In the genomic region with DNA sequence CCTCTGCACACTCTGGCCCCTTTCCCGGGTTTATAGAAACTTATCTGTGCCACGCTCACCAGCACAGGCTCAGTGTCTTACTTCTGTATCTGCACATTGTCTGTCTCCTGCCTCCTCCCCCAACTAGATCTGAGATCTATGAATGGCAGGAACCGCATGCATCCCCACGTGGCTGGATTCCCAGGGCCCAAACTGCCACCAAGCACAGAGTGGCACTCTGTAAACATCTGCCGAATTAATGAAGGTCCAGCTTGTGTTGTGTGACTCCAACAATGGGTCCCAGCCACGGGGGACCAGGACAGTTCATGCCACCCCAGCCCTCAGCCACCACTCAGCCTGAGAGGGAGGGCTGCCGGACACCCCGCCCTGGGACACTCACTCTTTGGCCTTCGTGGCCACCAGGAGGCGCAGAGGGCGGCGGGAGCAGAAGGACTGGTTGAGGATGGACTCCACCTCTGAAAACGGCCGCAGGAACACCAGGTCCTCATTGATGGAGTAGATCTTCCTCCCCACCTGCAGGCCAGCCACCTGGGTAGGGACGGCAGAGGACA, we compare ENCODE assay signal across 9 cellular contexts.
DNase-seq lines count a peak whose midpoint lies in the region; ATAC-seq and TF ChIP-seq lines count a peak whose summit lies in the region.
"Had no signal": no experiment of that assay in that cellular context is flagged by ENCODE, and none has a peak within 500 bp of the region (broad histone marks: within the 10 kb centered on the region; RNA-seq: fewer than 3 reads in every experiment).

No MANE protein-coding gene starts in this region.

- peaks cover 0 to 21% (median 14%) of the 10 kb centered on the region in 4 donors for H3K4me1 ChIP-seq in stomach

- H3K27me3 Mint-ChIP-seq in activated naive CD8-positive, alpha-beta T cell treated with anti-CD3 and anti-CD28 coated beads for 36 hours: no peaks in the 10 kb centered on the region
- no peaks in the 10 kb centered on the region for H3K27me3 Mint-ChIP-seq in activated naive CD8-positive, alpha-beta T cell treated with anti-CD3 and anti-CD28 coated beads, Interleukin-2, amount 50 U/mL, for 24 hours

- peak overlapping the region; percentile 71 for H3K27ac Mint-ChIP-seq in activated naive CD8-positive, alpha-beta T cell treated with anti-CD3 and anti-CD28 coated beads for 36 hours
- H3K27ac Mint-ChIP-seq in activated naive CD8-positive, alpha-beta T cell treated with anti-CD3 and anti-CD28 coated beads, Interleukin-2, amount 50 U/mL, for 24 hours: no peak overlapping the region

- peaks cover 7% of the 10 kb centered on the region for H3K4me1 Mint-ChIP-seq in activated naive CD8-positive, alpha-beta T cell treated with anti-CD3 and anti-CD28 coated beads for 36 hours
- H3K4me1 Mint-ChIP-seq in activated naive CD8-positive, alpha-beta T cell treated with anti-CD3 and anti-CD28 coated beads, Interleukin-2, amount 50 U/mL, for 24 hours: peaks cover 3% of the 10 kb centered on the region

- no peaks in the 10 kb centered on the region for H3K9me3 ChIP-seq in stomach

- intact Hi-C loops in stomach (cut with DNase I; ENCODE audit: low total_unique reads): loop anchor here (2.0 kb wide), 1 partner anchor 250 kb away; no protein-coding TSS in a partner anchor

- no peak overlapping the region for H3K4me3 ChIP-seq in foreskin fibroblast (ENCODE audit: low read depth in 1 of 2, low read length in 2 of 2)
- H3K4me3 ChIP-seq in stomach: no peak overlapping the region

- TF ChIP-seq EP300 in stomach (IDR thresholded peaks at IDR 0.05): no peak

- no peaks in the 10 kb centered on the region for H3K27me3 ChIP-seq in stomach

- TF ChIP-seq CTCF in foreskin fibroblast (IDR thresholded peaks at IDR 0.05; ENCODE audit: low read depth, low read length): peak; percentile 14
- no peak for TF ChIP-seq CTCF in stomach (IDR thresholded peaks at IDR 0.05)

- DNase-seq in activated naive CD8-positive, alpha-beta T cell treated with anti-CD3 and anti-CD28 coated beads for 36 hours: no peak
- DNase-seq in activated naive CD8-positive, alpha-beta T cell treated with anti-CD3 and anti-CD28 coated beads, Interleukin-2, amount 50 U/mL, for 24 hours: no peak
- DNase-seq in RPMI7951 (ENCODE audit: low read depth): peak; percentile 40
- DNase-seq in foreskin fibroblast: no peak
- DNase-seq in stomach: peak; percentile 41
- DNase-seq in NCI-H526 treated with DMSO at 0.1 percent for 48 hours (lab: John Stamatoyannopoulos, UW): no peak
- DNase-seq in AG08396 (ENCODE audit: low spot score): no peak
- DNase-seq: DND-41 had no signal

- ATAC-seq in activated naive CD8-positive, alpha-beta T cell treated with anti-CD3 and anti-CD28 coated beads, Interleukin-2, amount 50 U/mL, for 24 hours: no peak
- no peak for ATAC-seq in activated CD4-positive, CD25-positive, alpha-beta regulatory T cell treated with anti-CD3 and anti-CD28 coated beads, Interleukin-2, amount 50 U/mL, for 24 hours

- WGBS in stomach, 5 donors: 77 to 85% (median 82%) methylated on average over 8 to 15 of the region's 15 CpGs

- H3K36me3 Mint-ChIP-seq in activated naive CD8-positive, alpha-beta T cell treated with anti-CD3 and anti-CD28 coated beads for 36 hours: peaks cover 46% of the 10 kb centered on the region
- peaks cover 41% of the 10 kb centered on the region for H3K36me3 Mint-ChIP-seq in activated naive CD8-positive, alpha-beta T cell treated with anti-CD3 and anti-CD28 coated beads, Interleukin-2, amount 50 U/mL, for 24 hours (ENCODE audit: low read depth)

- H3K27ac ChIP-seq in stomach: no peak overlapping the region

- H3K4me3 Mint-ChIP-seq in activated naive CD8-positive, alpha-beta T cell treated with anti-CD3 and anti-CD28 coated beads for 36 hours: no peak overlapping the region
- no peak overlapping the region for H3K4me3 Mint-ChIP-seq in activated naive CD8-positive, alpha-beta T cell treated with anti-CD3 and anti-CD28 coated beads, Interleukin-2, amount 50 U/mL, for 24 hours

- no peaks in the 10 kb centered on the region for H3K9me3 Mint-ChIP-seq in activated naive CD8-positive, alpha-beta T cell treated with anti-CD3 and anti-CD28 coated beads for 36 hours
- no peaks in the 10 kb centered on the region for H3K9me3 Mint-ChIP-seq in activated naive CD8-positive, alpha-beta T cell treated with anti-CD3 and anti-CD28 coated beads, Interleukin-2, amount 50 U/mL, for 24 hours

- no peak for TF ChIP-seq POLR2A in stomach (IDR thresholded peaks at IDR 0.05)

- peaks cover 5 to 66% (median 54%) of the 10 kb centered on the region in 4 donors for H3K36me3 ChIP-seq in stomach

Comparison
In these comparisons a context has a peak if more than half of its experiments do, and no peak if none do; other contexts are left out.
1. DNase-seq: peak in RPMI7951 (single experiment) and stomach (single experiment); none in activated naive CD8-positive, alpha-beta T cell treated with anti-CD3 and anti-CD28 coated beads for 36 hours (single experiment), activated naive CD8-positive, alpha-beta T cell treated with anti-CD3 and anti-CD28 coated beads, Interleukin-2, amount 50 U/mL, for 24 hours (single experiment), foreskin fibroblast (0 of 2), NCI-H526 treated with DMSO at 0.1 percent for 48 hours (single experiment) and AG08396 (single experiment).